24 cellular contexts compared by ENCODE assay signal in the genomic region with DNA sequence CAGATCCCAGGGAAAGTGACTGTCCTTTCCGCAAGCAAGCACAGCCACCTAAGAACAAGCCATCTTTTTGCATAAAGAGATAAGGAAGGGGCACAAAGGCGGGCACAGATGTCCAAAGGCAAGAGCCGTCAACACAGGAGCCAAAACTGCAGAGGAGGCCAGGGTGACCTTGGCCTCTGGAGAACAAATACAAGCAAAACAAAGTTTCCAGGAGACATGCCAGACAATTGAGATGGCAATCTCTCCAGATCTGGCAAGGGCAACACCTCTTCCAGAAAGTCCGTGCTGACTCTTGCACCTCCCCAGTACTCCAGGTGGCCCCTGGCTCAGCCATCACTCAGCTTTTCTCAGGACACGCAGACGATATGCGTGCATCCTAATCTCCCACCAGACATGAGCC. TPM values are rescaled to one million over a fixed set of nuclear protein-coding genes. Genes with fewer than 3 reads are reported as not detected.
"Had no signal": no experiment of that assay in that cellular context is flagged by ENCODE, and none has a peak within 500 bp of the region (broad histone marks: within the 10 kb centered on the region; RNA-seq: fewer than 3 reads in every experiment).

No MANE protein-coding gene starts in this region.

- H3K9ac ChIP-seq: neural progenitor cell, parathyroid adenoma had no signal

- H3K27ac ChIP-seq: hepatocyte, left ventricle myocardium inferior, lower lobe of right lung, neural progenitor cell, parathyroid adenoma, psoas muscle, sigmoid colon, skin epidermis, upper lobe of left lung had no signal

- FAIRE-seq: kidney had no signal

- H3K27me3 ChIP-seq: neural progenitor cell, sigmoid colon, upper lobe of left lung had no signal

- DNase-seq: erythroblast; foreskin melanocyte; head of caudate nucleus; kidney; left cardiac atrium; left ventricle myocardium inferior; lower lobe of right lung; occipital lobe; psoas muscle; retina; sigmoid colon; stimulated activated CD4-positive, alpha-beta T cell treated with anti-CD3 and anti-CD28 coated beads, Interleukin-2, amount 100 ng/mL, for 24 hours; stimulated activated CD4-positive, alpha-beta T cell treated with anti-CD3 and anti-CD28 coated beads, Interleukin-4, amount 100 ng/mL, for 4 hours; stimulated activated naive B cell treated with anti-CD40 and anti-IgM and Interleukin-4, amounts not matched to agents 10 μg/mL and 1 μg/mL and 100 μg/mL, for 72 hours; stimulated activated naive CD8-positive, alpha-beta T cell treated with anti-CD3 and anti-CD28 coated beads, Interleukin-15, amount 100 ng/mL, for 72 hours; substantia nigra; upper lobe of left lung had no signal

- H3K4me1 ChIP-seq: left ventricle myocardium inferior, lower lobe of right lung, neural progenitor cell, parathyroid adenoma, psoas muscle, sigmoid colon, upper lobe of left lung had no signal

- H2AFZ ChIP-seq: hepatocyte, neural progenitor cell, parathyroid adenoma had no signal

- H3K9me3 ChIP-seq: lower lobe of right lung, psoas muscle, sigmoid colon, upper lobe of left lung had no signal

- H3K4me3 ChIP-seq: hepatocyte, left ventricle myocardium inferior, lower lobe of right lung, neural progenitor cell, psoas muscle, sigmoid colon, skin epidermis, upper lobe of left lung had no signal

- H3K79me2 ChIP-seq: hepatocyte, parathyroid adenoma had no signal

- H3K36me3 ChIP-seq: left ventricle myocardium inferior, lower lobe of right lung, neural progenitor cell, sigmoid colon, upper lobe of left lung had no signal

- H3K4me2 ChIP-seq: hepatocyte, neural progenitor cell had no signal

RNA-seq across cellular contexts. Expression of a gene that starts 58.2 kb away (rescaled TPM):
- total RNA-seq: hepatocyte; kidney; left cardiac atrium; left ventricle myocardium inferior; lower lobe of right lung; mesothelial cell of epicardium; natural killer cell treated with Interleukin-12 subunit alpha and Interleukin-12 subunit beta and Interleukin-15 and Interleukin-18, amount 100 ng/mL, for 72 hours; occipital lobe; psoas muscle; sigmoid colon; upper lobe of left lung had no signal
- polyA plus RNA-seq: hepatocyte, psoas muscle, sigmoid colon, thymus had no signal
